Comparison of ENCODE assay signal across 1 cellular context in the genomic region with DNA sequence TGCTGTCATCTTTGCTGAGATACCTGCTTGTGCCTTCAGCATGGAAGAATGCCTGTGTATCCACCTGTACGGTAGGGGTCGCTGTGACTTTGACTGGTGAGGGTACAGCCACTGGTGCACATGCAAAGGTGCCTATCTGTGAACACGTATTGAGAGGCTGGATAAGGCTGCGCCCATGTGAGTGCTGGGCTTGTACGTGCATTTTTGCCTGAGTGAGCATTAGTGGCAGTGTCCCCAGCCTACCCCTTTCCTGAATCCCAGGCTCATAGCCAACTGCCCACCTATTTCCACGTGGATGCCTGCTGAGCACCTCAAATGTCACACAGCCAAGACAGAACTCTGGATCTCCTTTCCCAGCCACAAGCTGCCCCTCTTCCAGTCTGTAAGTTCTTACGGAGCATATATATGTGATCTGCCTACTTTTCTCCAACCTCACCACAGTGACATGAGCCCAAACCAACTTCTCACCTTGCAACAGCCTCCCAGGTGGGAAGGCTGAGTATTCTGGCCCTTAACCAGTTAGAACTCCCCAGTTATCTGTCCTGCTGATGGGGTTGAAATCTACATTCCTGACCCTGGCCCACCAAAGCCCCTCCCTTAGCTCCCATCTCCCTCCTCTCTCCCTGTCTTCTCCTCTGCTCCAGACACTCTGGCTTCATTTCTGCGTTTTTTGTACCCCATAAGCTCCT.
A peak's percentile ranks its signal among the peaks of the same experiment; 100 is the strongest.
TF ChIP-seq lines count a peak whose summit lies in the region.

No MANE protein-coding gene starts in this region.

TF ChIP-seq in WTC11, 78 proteins besides CTCF, POLR2A, EP300 and RAD21 (continued from another document):
- no peak for TF ChIP-seq ZMAT4 (CRISPR knock-in tag; IDR thresholded peaks at IDR 0.05)
- TF ChIP-seq, protein P1, sequence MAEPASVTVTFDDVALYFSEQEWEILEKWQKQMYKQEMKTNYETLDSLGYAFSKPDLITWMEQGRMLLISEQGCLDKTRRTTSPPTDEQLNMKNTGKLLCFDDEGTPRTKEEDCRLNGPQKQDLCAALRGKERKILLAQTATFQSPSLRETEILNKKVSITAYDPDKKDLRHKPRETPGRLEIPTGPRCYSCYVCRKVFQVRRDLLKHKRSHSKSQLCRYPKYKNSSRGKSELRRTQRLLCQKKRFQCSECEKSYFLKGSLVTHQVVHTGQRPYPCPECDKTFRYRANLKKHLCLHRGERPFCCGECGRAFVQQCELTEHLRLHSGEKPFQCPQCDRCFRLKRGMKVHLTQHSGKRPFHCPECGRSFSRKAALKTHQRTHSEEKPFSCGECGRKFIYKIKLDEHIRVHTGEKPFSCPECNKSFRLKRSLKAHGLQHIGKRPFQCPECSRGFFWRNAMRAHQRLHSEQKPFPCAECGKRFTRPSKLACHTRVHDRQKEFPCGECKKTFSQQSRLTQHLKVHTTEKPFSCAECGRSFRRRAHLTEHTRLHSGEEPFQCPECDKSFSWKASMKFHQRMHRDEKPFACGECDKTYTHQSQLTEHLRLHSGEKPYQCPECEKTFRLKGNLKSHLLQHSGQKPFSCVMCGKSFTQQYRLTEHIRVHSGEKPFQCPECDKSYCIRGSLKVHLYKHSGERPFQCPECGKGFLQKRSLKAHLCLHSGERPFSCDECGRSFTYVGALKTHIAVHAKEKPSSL (CRISPR knock-in tag; conservative IDR thresholded peaks at IDR 0.05) = no peak
- no peak for TF ChIP-seq CREB1 (CRISPR knock-in tag; IDR thresholded peaks at IDR 0.05)
- TF ChIP-seq ELF4 (CRISPR knock-in tag; IDR thresholded peaks at IDR 0.05; ENCODE audit: low read depth) = no peak
- no peak for TF ChIP-seq FOXP1 (CRISPR knock-in tag; IDR thresholded peaks at IDR 0.05; ENCODE audit: borderline replicate concordance)
- TF ChIP-seq TP53 (CRISPR knock-in tag; IDR thresholded peaks at IDR 0.05) = no peak
- TF ChIP-seq, protein P2, sequence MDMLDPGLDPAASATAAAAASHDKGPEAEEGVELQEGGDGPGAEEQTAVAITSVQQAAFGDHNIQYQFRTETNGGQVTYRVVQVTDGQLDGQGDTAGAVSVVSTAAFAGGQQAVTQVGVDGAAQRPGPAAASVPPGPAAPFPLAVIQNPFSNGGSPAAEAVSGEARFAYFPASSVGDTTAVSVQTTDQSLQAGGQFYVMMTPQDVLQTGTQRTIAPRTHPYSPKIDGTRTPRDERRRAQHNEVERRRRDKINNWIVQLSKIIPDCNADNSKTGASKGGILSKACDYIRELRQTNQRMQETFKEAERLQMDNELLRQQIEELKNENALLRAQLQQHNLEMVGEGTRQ (CRISPR knock-in tag; IDR thresholded peaks at IDR 0.05) = no peak
- TF ChIP-seq, protein P3, sequence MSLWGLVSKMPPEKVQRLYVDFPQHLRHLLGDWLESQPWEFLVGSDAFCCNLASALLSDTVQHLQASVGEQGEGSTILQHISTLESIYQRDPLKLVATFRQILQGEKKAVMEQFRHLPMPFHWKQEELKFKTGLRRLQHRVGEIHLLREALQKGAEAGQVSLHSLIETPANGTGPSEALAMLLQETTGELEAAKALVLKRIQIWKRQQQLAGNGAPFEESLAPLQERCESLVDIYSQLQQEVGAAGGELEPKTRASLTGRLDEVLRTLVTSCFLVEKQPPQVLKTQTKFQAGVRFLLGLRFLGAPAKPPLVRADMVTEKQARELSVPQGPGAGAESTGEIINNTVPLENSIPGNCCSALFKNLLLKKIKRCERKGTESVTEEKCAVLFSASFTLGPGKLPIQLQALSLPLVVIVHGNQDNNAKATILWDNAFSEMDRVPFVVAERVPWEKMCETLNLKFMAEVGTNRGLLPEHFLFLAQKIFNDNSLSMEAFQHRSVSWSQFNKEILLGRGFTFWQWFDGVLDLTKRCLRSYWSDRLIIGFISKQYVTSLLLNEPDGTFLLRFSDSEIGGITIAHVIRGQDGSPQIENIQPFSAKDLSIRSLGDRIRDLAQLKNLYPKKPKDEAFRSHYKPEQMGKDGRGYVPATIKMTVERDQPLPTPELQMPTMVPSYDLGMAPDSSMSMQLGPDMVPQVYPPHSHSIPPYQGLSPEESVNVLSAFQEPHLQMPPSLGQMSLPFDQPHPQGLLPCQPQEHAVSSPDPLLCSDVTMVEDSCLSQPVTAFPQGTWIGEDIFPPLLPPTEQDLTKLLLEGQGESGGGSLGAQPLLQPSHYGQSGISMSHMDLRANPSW (CRISPR knock-in tag; conservative IDR thresholded peaks at IDR 0.05; ENCODE audit: low read depth) = no peak
- TF ChIP-seq CBFB (CRISPR knock-in tag; IDR thresholded peaks at IDR 0.05; ENCODE audit: low read depth) = no peak
- TF ChIP-seq NR1H2 (CRISPR knock-in tag; IDR thresholded peaks at IDR 0.05) = no peak
- TF ChIP-seq ETV6 (CRISPR knock-in tag; IDR thresholded peaks at IDR 0.05) = 0 out of 2 replicates have a peak, but pooled peaks have one; percentile 17
- TF ChIP-seq KAT7 (CRISPR knock-in tag; IDR thresholded peaks at IDR 0.05; ENCODE audit: borderline replicate concordance) = no peak
- no peak for TF ChIP-seq PREB (CRISPR knock-in tag; IDR thresholded peaks at IDR 0.05; ENCODE audit: borderline replicate concordance)
- 0 out of 2 replicates have a peak, but pooled peaks have one; percentile 26 for TF ChIP-seq NFE2L1 (CRISPR knock-in tag; IDR thresholded peaks at IDR 0.05)
- TF ChIP-seq, protein P4, sequence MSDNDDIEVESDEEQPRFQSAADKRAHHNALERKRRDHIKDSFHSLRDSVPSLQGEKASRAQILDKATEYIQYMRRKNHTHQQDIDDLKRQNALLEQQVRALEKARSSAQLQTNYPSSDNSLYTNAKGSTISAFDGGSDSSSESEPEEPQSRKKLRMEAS (CRISPR knock-in tag; IDR thresholded peaks at IDR 0.05) = peak; percentile 27; the same call in 1 of the 2 replicates
- TF ChIP-seq GABPB1 (CRISPR knock-in tag; IDR thresholded peaks at IDR 0.05) = peak; percentile 39; the same call in 1 of the 2 replicates
- no peak for TF ChIP-seq ZNF416 (CRISPR knock-in tag; IDR thresholded peaks at IDR 0.05)
